ENCODE assay signal across 8 cellular contexts in genomic region chr7:76358053-76358477, GRCh38. TPM values are rescaled to one million over a fixed set of nuclear protein-coding genes. Genes with fewer than 3 reads are reported as not detected.
A peak's percentile ranks its signal among the peaks of the same experiment; 100 is the strongest.
DNase-seq lines count a peak whose midpoint lies in the region; ATAC-seq, FAIRE-seq and TF ChIP-seq lines count a peak whose summit lies in the region.

No MANE protein-coding gene starts in this region.

- DNase-seq in GM19239 (ENCODE audit: insufficient read length, low spot score), result no peak
- peak; percentile 49 for DNase-seq in RWPE1 (ENCODE audit: low spot score)
- peak; percentile 68 to 76 for DNase-seq in heart right ventricle
- DNase-seq in progenitor cell of endocrine pancreas (ENCODE audit: low spot score, unreplicated experiment), result peak; percentile 12

- H3K36me3 Mint-ChIP-seq in activated naive CD8-positive, alpha-beta T cell, result peaks cover 20% of the 10 kb centered on the region
- peaks cover 14% of the 10 kb centered on the region for H3K36me3 Mint-ChIP-seq in progenitor cell of endocrine pancreas (ENCODE audit: insufficient read depth)

- peak overlapping the region; percentile 83; the same call in 1 of the 2 replicates for H3K4me2 ChIP-seq in BLaER1

- H3K4me1 Mint-ChIP-seq in activated naive CD8-positive, alpha-beta T cell (ENCODE audit: low read depth), result peaks cover 42% of the 10 kb centered on the region
- peaks cover 25% of the 10 kb centered on the region for H3K4me1 Mint-ChIP-seq in progenitor cell of endocrine pancreas (ENCODE audit: low read depth)

- peak; percentile 33 for ATAC-seq in HG03432 (IDR thresholded peaks at IDR 0.05; ENCODE audit: unreplicated experiment)
- peak; percentile 6 to 47 (median 24) for ATAC-seq in heart right ventricle
- ATAC-seq in HG03469 (IDR thresholded peaks at IDR 0.05; ENCODE audit: unreplicated experiment), result no peak

- intact Hi-C loops in heart right ventricle (cut with DNase I), result loop anchor here in 8 of 10 donors (1.0 to 5.0 kb wide), 6 partner anchors 34 to 41 kb away; no protein-coding TSS in a partner anchor

- POLR2A ChIA-PET in RWPE1 (lab: Yijun Ruan, JAX; ENCODE audit: low non-redundant PET), result no interaction called here

- peak; percentile 80 for FAIRE-seq in GM19239 (lab: Jason Lieb, UNC)

- H3K9me3 ChIP-seq in BLaER1, result peaks cover 10% of the 10 kb centered on the region; the same call in 1 of the 2 replicates
- H3K9me3 ChIP-seq in heart right ventricle, result no peaks in the 10 kb centered on the region

- TF ChIP-seq CTCF in RWPE1 (conservative IDR thresholded peaks at IDR 0.05; ENCODE audit: low read depth), result no peak
- peak in 1 of 9 donors; percentile 4 for TF ChIP-seq CTCF in heart right ventricle (IDR thresholded peaks at IDR 0.05)
- TF ChIP-seq CTCF in progenitor cell of endocrine pancreas (IDR thresholded peaks at IDR 0.05; ENCODE audit: unreplicated experiment), result no peak

- peak overlapping the region; percentile 99 for H3K9ac ChIP-seq in BLaER1

- H3K36me3 ChIP-seq in BLaER1, result peaks cover 40% of the 10 kb centered on the region
- peaks cover 0 to 32% (median 0%) of the 10 kb centered on the region in 9 donors for H3K36me3 ChIP-seq in heart right ventricle

- peaks cover 45% of the 10 kb centered on the region for H3K4me1 ChIP-seq in BLaER1
- peaks cover 15 to 60% (median 54%) of the 10 kb centered on the region in 9 donors for H3K4me1 ChIP-seq in heart right ventricle

- peak overlapping the region; percentile 92 for H3K4me3 ChIP-seq in BLaER1
- peak overlapping the region; percentile 82 to 100 (median 94) for H3K4me3 ChIP-seq in heart right ventricle

- H4K20me1 ChIP-seq in BLaER1, result peaks cover 56% of the 10 kb centered on the region

- no peaks in the 10 kb centered on the region for H3K9me3 Mint-ChIP-seq in activated naive CD8-positive, alpha-beta T cell (ENCODE audit: low read depth)
- H3K9me3 Mint-ChIP-seq in progenitor cell of endocrine pancreas (ENCODE audit: low read depth), result no peaks in the 10 kb centered on the region

- CTCF ChIA-PET in RWPE1 (lab: Yijun Ruan, JAX), result no interaction called here

- H3K4me3 Mint-ChIP-seq in activated naive CD8-positive, alpha-beta T cell, result peak overlapping the region; percentile 94
- H3K4me3 Mint-ChIP-seq in progenitor cell of endocrine pancreas (ENCODE audit: low read depth), result peak overlapping the region; percentile 95

- H3K27me3 ChIP-seq in BLaER1 (no peaks in the 10 kb centered on the region), heart right ventricle (no peaks in the 10 kb centered on the region)

- 0 to 1% methylated on average over 18 to 24 of the region's 24 CpGs for WGBS in heart right ventricle, 2 donors

- peak overlapping the region; percentile 98 for H3K27ac ChIP-seq in BLaER1
- H3K27ac ChIP-seq in RWPE1, result peak overlapping the region; percentile 92
- H3K27ac ChIP-seq in heart right ventricle, result peak overlapping the region; percentile 88 to 100 (median 98)

- H3K27ac Mint-ChIP-seq in activated naive CD8-positive, alpha-beta T cell, result peak overlapping the region; percentile 98
- peak overlapping the region; percentile 99 for H3K27ac Mint-ChIP-seq in progenitor cell of endocrine pancreas

- no peaks in the 10 kb centered on the region for H3K27me3 Mint-ChIP-seq in activated naive CD8-positive, alpha-beta T cell
- no peaks in the 10 kb centered on the region for H3K27me3 Mint-ChIP-seq in progenitor cell of endocrine pancreas

RNA-seq across cellular contexts. Expression of gene YWHAG, which starts 0.7 kb away (rescaled TPM):
- total RNA-seq in heart right ventricle, result 100 to 1,000 TPM; 193 to 262 (median 207) TPM
- 10 to 100 TPM; 63.7 to 88.0 TPM for polyA plus RNA-seq in heart right ventricle
- total RNA-seq in progenitor cell of endocrine pancreas, result 132 and 136 TPM in 2 replicates

RNA-seq across cellular contexts. Expression of gene SSC4D, which starts 51.4 kb away (rescaled TPM):
- total RNA-seq in heart right ventricle, result 1 to 10 TPM in 3 of 10 donors, under 1 TPM in 7; 0.24 to 1.3 (median 0.65) TPM
- polyA plus RNA-seq in heart right ventricle, result 1 to 10 TPM in 1 of 2 donors, under 1 TPM in 1; 0.99 to 1.9 TPM
- 7.4 and 10.7 TPM in 2 replicates for total RNA-seq in progenitor cell of endocrine pancreas

RNA-seq across cellular contexts. Expression of gene HSPB1, which starts 55.6 kb away (rescaled TPM):
- total RNA-seq in heart right ventricle, result 1,000 to 10,000 TPM; 1,266 to 2,631 (median 2,034) TPM
- 1,000 to 10,000 TPM; 2,522 to 6,886 TPM for polyA plus RNA-seq in heart right ventricle
- total RNA-seq in progenitor cell of endocrine pancreas, result 111 and 118 TPM in 2 replicates

Comparison
In these comparisons a context has a peak if more than half of its experiments do, and no peak if none do; other contexts are left out.
1. RNA of gene HSPB1, which starts 55.6 kb away (total RNA-seq): 1,266 to 2,631 TPM in heart right ventricle; 111 to 118 TPM in progenitor cell of endocrine pancreas; every median in the first group is over 10 times any median in the second.
2. Peak in every context shown above with its lines, with median percentiles within 50 percentile points of each other: H3K27ac ChIP-seq.